30 cellular contexts compared by ENCODE assay signal in genomic region chr6:116648161-116648560, GRCh38. TPM values are rescaled to one million over a fixed set of nuclear protein-coding genes. Genes with fewer than 3 reads are reported as not detected.
DNase-seq lines count a peak whose midpoint lies in the region; ATAC-seq and TF ChIP-seq lines count a peak whose summit lies in the region.
"Had no signal": no experiment of that assay in that cellular context is flagged by ENCODE, and none has a peak within 500 bp of the region (broad histone marks: within the 10 kb centered on the region; RNA-seq: fewer than 3 reads in every experiment).

No MANE protein-coding gene starts in this region.

- no peak for TF ChIP-seq RAD21 in SK-N-SH (IDR thresholded peaks at IDR 0.05; ENCODE audit: low read length)

- no peak for TF ChIP-seq EP300 in SK-N-SH (IDR thresholded peaks at IDR 0.05; ENCODE audit: borderline replicate concordance in 1 of 2, low read depth in 1 of 2, low read length in 1 of 2)

- 51% methylated on average over 5 of the region's 5 CpGs for WGBS in SK-N-SH (ENCODE audit: low lambda C conversion rate)

- no peak overlapping the region for H3K4me3 ChIP-seq in SK-N-SH (ENCODE audit: low read depth in 2 of 2, low read length in 1 of 2)
- H3K4me3 ChIP-seq: gastrocnemius medialis, left lung, SJSA1, smooth muscle cell, tibial nerve had no signal

- CTCF ChIA-PET in SK-N-SH (lab: Yijun Ruan, JAX): interaction anchor here (0.6 to 1.7 kb wide), 7 partner anchors 12 to 432 kb away, joined by 3 to 8 read pairs (median 4); partner anchors contain the start of gene CALHM6

- DNase-seq in SK-N-SH: no peak
- peak; percentile 81 for DNase-seq in dermis blood vessel endothelial cell
- DNase-seq in iris pigment epithelial cell (ENCODE audit: low read depth): peak; percentile 62
- peak; percentile 26 for DNase-seq in smooth muscle cell of the brain vasculature (ENCODE audit: low read depth, low spot score)
- DNase-seq in stimulated activated CD4-positive, alpha-beta T cell treated with anti-CD3 and anti-CD28 coated beads, Interleukin-12 subunit alpha, Interleukin-12 subunit beta, amount 100 ng/mL, for 4 hours: no peak
- DNase-seq: activated CD4-positive, alpha-beta memory T cell treated with anti-CD3 and anti-CD28 coated beads for 36 hours; activated CD8-positive, alpha-beta memory T cell treated with anti-CD3 and anti-CD28 coated beads, Interleukin-2, amount 50 U/mL, for 4 hours; activated naive CD4-positive, alpha-beta T cell treated with anti-CD3 and anti-CD28 coated beads, Interleukin-2, amount 10 ng/mL, durations not matched to agents 7 days and 5 days; amygdala; CD4-positive, CD25-positive, alpha-beta regulatory T cell; effector CD4-positive, alpha-beta T cell; gastrocnemius medialis; hippocampal formation; left lung; naive B cell; NCI-H146; NCI-H2107; occipital lobe; retina; RPMI8226 had no signal

- TF ChIP-seq CTCF in SK-N-SH (IDR thresholded peaks at IDR 0.05): no peak

- peaks cover 3% of the 10 kb centered on the region; the same call in 1 of the 2 replicates for H4K20me1 ChIP-seq in SK-N-SH (ENCODE audit: insufficient read depth)

- H3K27me3 ChIP-seq in SK-N-SH (ENCODE audit: insufficient read depth): no peaks in the 10 kb centered on the region
- H3K27me3 ChIP-seq: gastrocnemius medialis, left lung, SJSA1, tibial nerve had no signal

- H3K9me2 ChIP-seq in SK-N-SH: no peaks in the 10 kb centered on the region

- H3K36me3 ChIP-seq in SK-N-SH (replicated peaks in 1 of 2; ENCODE audit: control insufficient read depth in 1 of 2, insufficient read depth in 2 of 2, low read length in 1 of 2): peaks cover 27 to 47% of the 10 kb centered on the region in 2 experiments

- POLR2A ChIA-PET in SK-N-SH (lab: Yijun Ruan, JAX): no interaction called here

- peaks cover 11% of the 10 kb centered on the region for H3F3A ChIP-seq in SK-N-SH (replicated peaks; ENCODE audit: insufficient read depth)

- H3K9me3 ChIP-seq in SK-N-SH: no peaks in the 10 kb centered on the region; the same call in 1 of the 2 replicates
- H3K9me3 ChIP-seq: gastrocnemius medialis, left lung, SJSA1, tibial nerve had no signal

- H3K27ac ChIP-seq in SK-N-SH (ENCODE audit: low read depth in 2 of 2, low read length in 1 of 2): peak overlapping the region in 1 of 2 experiments; percentile 31; a peak in 2 of 4 replicates
- H3K27ac ChIP-seq: 22Rv1, gastrocnemius medialis, KMS-11, left lung, SJSA1, tibial nerve had no signal

- no peak overlapping the region for H2AFZ ChIP-seq in SK-N-SH (ENCODE audit: low read depth)

- H3K4me2 ChIP-seq in SK-N-SH: peak overlapping the region; percentile 63
- H3K4me2 ChIP-seq: KMS-11, smooth muscle cell had no signal

- H3K9ac ChIP-seq in SK-N-SH: no peak overlapping the region
- H3K9ac ChIP-seq: KMS-11 had no signal

- H3K79me2 ChIP-seq in SK-N-SH (ENCODE audit: insufficient read depth): peaks cover 14% of the 10 kb centered on the region; the same call in 1 of the 2 replicates

- H3K4me1 ChIP-seq in SK-N-SH (ENCODE audit: control insufficient read depth in 1 of 2, insufficient read depth in 2 of 2, low read depth in 1 of 2, low read length in 1 of 2): peaks cover 0 to 16% of the 10 kb centered on the region in 2 experiments; a peak in 2 of 4 replicates
- H3K4me1 ChIP-seq: gastrocnemius medialis, left lung, SJSA1, tibial nerve had no signal

- no peak for ATAC-seq in SK-N-SH treated with all-trans-retinoic acid at 6 μM for 48 hours
- ATAC-seq in GM19324 (IDR thresholded peaks at IDR 0.05; ENCODE audit: low FRiP score, unreplicated experiment): no peak
- no peak for ATAC-seq in HG03354 (IDR thresholded peaks at IDR 0.05; ENCODE audit: poor library complexity, severe bottlenecking, unreplicated experiment)
- ATAC-seq: activated CD4-positive, CD25-positive, alpha-beta regulatory T cell treated with anti-CD3 and anti-CD28 coated beads, Interleukin-2, amount 50 U/mL, for 24 hours; gastrocnemius medialis; left lung had no signal

TF ChIP-seq in SK-N-SH, 30 proteins besides CTCF, POLR2A, EP300 and RAD21 (continues in another document):
- TF ChIP-seq EZH2phosphoT487 (IDR thresholded peaks at IDR 0.05; ENCODE audit: borderline replicate concordance, low read depth) (no peak), USF2 (IDR thresholded peaks at IDR 0.05; ENCODE audit: borderline replicate concordance, low read depth, low read length) (no peak), TCF12 (IDR thresholded peaks at IDR 0.05) (no peak), CHD2 (IDR thresholded peaks at IDR 0.05; ENCODE audit: low read length, partially characterized antibody) (no peak)

TF ChIP-seq in SK-N-SH treated with all-trans-retinoic acid at 6 μM for 48 hours, 23 proteins besides CTCF, POLR2A, EP300 and RAD21 (continues in another document):
- TF ChIP-seq ARNTL (CRISPR knock-in tag; IDR thresholded peaks at IDR 0.05; ENCODE audit: borderline replicate concordance, low read depth): no peak
- TF ChIP-seq, protein P1, sequence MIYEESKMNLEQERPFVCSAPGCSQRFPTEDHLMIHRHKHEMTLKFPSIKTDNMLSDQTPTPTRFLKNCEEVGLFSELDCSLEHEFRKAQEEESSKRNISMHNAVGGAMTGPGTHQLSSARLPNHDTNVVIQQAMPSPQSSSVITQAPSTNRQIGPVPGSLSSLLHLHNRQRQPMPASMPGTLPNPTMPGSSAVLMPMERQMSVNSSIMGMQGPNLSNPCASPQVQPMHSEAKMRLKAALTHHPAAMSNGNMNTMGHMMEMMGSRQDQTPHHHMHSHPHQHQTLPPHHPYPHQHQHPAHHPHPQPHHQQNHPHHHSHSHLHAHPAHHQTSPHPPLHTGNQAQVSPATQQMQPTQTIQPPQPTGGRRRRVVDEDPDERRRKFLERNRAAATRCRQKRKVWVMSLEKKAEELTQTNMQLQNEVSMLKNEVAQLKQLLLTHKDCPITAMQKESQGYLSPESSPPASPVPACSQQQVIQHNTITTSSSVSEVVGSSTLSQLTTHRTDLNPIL (CRISPR knock-in tag; IDR thresholded peaks at IDR 0.05; ENCODE audit: low read depth): no peak
- TF ChIP-seq CSDC2 (CRISPR knock-in tag; IDR thresholded peaks at IDR 0.05): no peak
- TF ChIP-seq GLIS3 (CRISPR knock-in tag; IDR thresholded peaks at IDR 0.05): no peak
- no peak for TF ChIP-seq TOX (CRISPR knock-in tag; IDR thresholded peaks at IDR 0.05; ENCODE audit: borderline replicate concordance)
- no peak for TF ChIP-seq ZFP3 (CRISPR knock-in tag; IDR thresholded peaks at IDR 0.05)
- TF ChIP-seq TCF4 (CRISPR knock-in tag; IDR thresholded peaks at IDR 0.05; ENCODE audit: borderline replicate concordance): no peak
- no peak for TF ChIP-seq ZC3H10 (CRISPR knock-in tag; IDR thresholded peaks at IDR 0.05)
- TF ChIP-seq ZNF70 (CRISPR knock-in tag; IDR thresholded peaks at IDR 0.05): no peak
- TF ChIP-seq SNAI2 (CRISPR knock-in tag; IDR thresholded peaks at IDR 0.05): no peak
- no peak for TF ChIP-seq ISL1 (CRISPR knock-in tag; IDR thresholded peaks at IDR 0.05)
- TF ChIP-seq PPARA (CRISPR knock-in tag; IDR thresholded peaks at IDR 0.05; ENCODE audit: borderline replicate concordance): no peak
- TF ChIP-seq, protein P2, sequence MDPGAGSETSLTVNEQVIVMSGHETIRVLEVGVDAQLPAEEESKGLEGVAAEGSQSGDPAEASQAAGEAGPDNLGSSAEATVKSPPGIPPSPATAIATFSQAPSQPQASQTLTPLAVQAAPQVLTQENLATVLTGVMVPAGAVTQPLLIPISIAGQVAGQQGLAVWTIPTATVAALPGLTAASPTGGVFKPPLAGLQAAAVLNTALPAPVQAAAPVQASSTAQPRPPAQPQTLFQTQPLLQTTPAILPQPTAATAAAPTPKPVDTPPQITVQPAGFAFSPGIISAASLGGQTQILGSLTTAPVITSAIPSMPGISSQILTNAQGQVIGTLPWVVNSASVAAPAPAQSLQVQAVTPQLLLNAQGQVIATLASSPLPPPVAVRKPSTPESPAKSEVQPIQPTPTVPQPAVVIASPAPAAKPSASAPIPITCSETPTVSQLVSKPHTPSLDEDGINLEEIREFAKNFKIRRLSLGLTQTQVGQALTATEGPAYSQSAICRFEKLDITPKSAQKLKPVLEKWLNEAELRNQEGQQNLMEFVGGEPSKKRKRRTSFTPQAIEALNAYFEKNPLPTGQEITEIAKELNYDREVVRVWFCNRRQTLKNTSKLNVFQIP (CRISPR knock-in tag; IDR thresholded peaks at IDR 0.05; ENCODE audit: borderline replicate concordance, low read depth): no peak
- TF ChIP-seq ZFP30 (CRISPR knock-in tag; IDR thresholded peaks at IDR 0.05): no peak
- TF ChIP-seq ZNF565 (CRISPR knock-in tag; conservative IDR thresholded peaks at IDR 0.05; ENCODE audit: low read depth): no peak
- no peak for TF ChIP-seq ZNF8 (CRISPR knock-in tag; IDR thresholded peaks at IDR 0.05)

RNA-seq across cellular contexts. Expression of gene ZUP1, which starts 20.4 kb away (rescaled TPM):
- 5.5 and 7.1 TPM in 2 replicates for polyA plus RNA-seq in SK-N-SH (2012; rRNA removed)
- polyA plus RNA-seq in SK-N-SH (2012; cell fraction: cytosol; rRNA removed): 6.2 and 6.3 TPM in 2 replicates
- polyA plus RNA-seq in SK-N-SH (2012; cell fraction: nucleus; rRNA removed): 13.5 and 23.9 TPM in 2 replicates
- 21.6 and 22.8 TPM in 2 replicates for total RNA-seq in dermis blood vessel endothelial cell

RNA-seq across cellular contexts. Expression of gene RSPH4A, which starts 31.9 kb away (rescaled TPM):
- 0.30 and 0.37 TPM in 2 replicates for polyA plus RNA-seq in SK-N-SH (2012; rRNA removed)
- 0.26 and 0.27 TPM in 2 replicates for polyA plus RNA-seq in SK-N-SH (2012; cell fraction: cytosol; rRNA removed)
- polyA plus RNA-seq in SK-N-SH (2012; cell fraction: nucleus; rRNA removed): 0.81 and 0.89 TPM in 2 replicates
- total RNA-seq in dermis blood vessel endothelial cell: 0.47 and 0.68 TPM in 2 replicates
- total RNA-seq: activated CD4-positive, alpha-beta memory T cell treated with anti-CD3 and anti-CD28 coated beads for 36 hours; epithelial cell of proximal tubule had no signal
- polyA plus RNA-seq: smooth muscle cell had no signal

RNA-seq across cellular contexts. Expression of gene KPNA5, which starts 32.9 kb away (rescaled TPM):
- polyA plus RNA-seq in SK-N-SH (2012; rRNA removed): 1.9 and 2.3 TPM in 2 replicates
- 2.8 and 2.9 TPM in 2 replicates for polyA plus RNA-seq in SK-N-SH (2012; cell fraction: cytosol; rRNA removed)
- polyA plus RNA-seq in SK-N-SH (2012; cell fraction: nucleus; rRNA removed): 1.6 and 3.8 TPM in 2 replicates
- 16.1 and 17.4 TPM in 2 replicates for total RNA-seq in dermis blood vessel endothelial cell

Comparison
In these comparisons a context has a peak if more than half of its experiments do, and no peak if none do; other contexts are left out.
1. DNase-seq: peak in dermis blood vessel endothelial cell (single experiment), iris pigment epithelial cell (single experiment) and smooth muscle cell of the brain vasculature (single experiment); none in SK-N-SH (single experiment) and stimulated activated CD4-positive, alpha-beta T cell treated with anti-CD3 and anti-CD28 coated beads, Interleukin-12 subunit alpha, Interleukin-12 subunit beta, amount 100 ng/mL, for 4 hours (single experiment).